In genomic region chr3:53495518-53496501, GRCh38 we compare ENCODE assay signal across 8 cellular contexts.
DNase-seq lines count a peak whose midpoint lies in the region; ATAC-seq and TF ChIP-seq lines count a peak whose summit lies in the region.

No MANE protein-coding gene starts in this region.

- H3K9me3 Mint-ChIP-seq in nephron = no peaks in the 10 kb centered on the region

- no peaks in the 10 kb centered on the region for H3K36me3 Mint-ChIP-seq in nephron (ENCODE audit: low read depth)

- H3K4me3 Mint-ChIP-seq in nephron = peak overlapping the region; percentile 87 to 90 (median 88)

- ATAC-seq in GM19395 (IDR thresholded peaks at IDR 0.05; ENCODE audit: unreplicated experiment) (no peak), HG03521 (IDR thresholded peaks at IDR 0.05; ENCODE audit: unreplicated experiment) (no peak)

- H3K27ac Mint-ChIP-seq in nephron = peak overlapping the region; percentile 15 to 98 (median 71)

- H3K4me3 ChIP-seq in epithelial cell of esophagus (ENCODE audit: low read length) = peak overlapping the region; percentile 33

- H3K4me1 Mint-ChIP-seq in nephron = peaks cover 60% of the 10 kb centered on the region

- peaks cover 51% of the 10 kb centered on the region for H3K27me3 Mint-ChIP-seq in nephron (ENCODE audit: low read depth)

- TF ChIP-seq CTCF in epithelial cell of esophagus (IDR thresholded peaks at IDR 0.05; ENCODE audit: insufficient read depth, low read depth, low read length, missing control alignments) = no peak
- no peak for TF ChIP-seq CTCF in nephron (IDR thresholded peaks at IDR 0.05; ENCODE audit: unreplicated experiment in 3 of 3)

- DNase-seq in GM03348 (ENCODE audit: low spot score) (peak; percentile 34), NCI-H345 treated with DMSO at 0.1 percent for 48 hours (lab: John Stamatoyannopoulos, UW; ENCODE audit: unreplicated experiment) (peak; percentile 22), epithelial cell of esophagus (ENCODE audit: low read depth) (peak; percentile 22), AG08396 (ENCODE audit: low spot score) (no peak)
- no peak for DNase-seq in central memory CD4-positive, alpha-beta T cell

Comparison
In these comparisons a context has a peak if more than half of its experiments do, and no peak if none do; other contexts are left out.
1. DNase-seq: peak in GM03348 (single experiment), NCI-H345 treated with DMSO at 0.1 percent for 48 hours (single experiment) and epithelial cell of esophagus (single experiment); none in AG08396 (single experiment) and central memory CD4-positive, alpha-beta T cell (single experiment).